In the genomic region with DNA sequence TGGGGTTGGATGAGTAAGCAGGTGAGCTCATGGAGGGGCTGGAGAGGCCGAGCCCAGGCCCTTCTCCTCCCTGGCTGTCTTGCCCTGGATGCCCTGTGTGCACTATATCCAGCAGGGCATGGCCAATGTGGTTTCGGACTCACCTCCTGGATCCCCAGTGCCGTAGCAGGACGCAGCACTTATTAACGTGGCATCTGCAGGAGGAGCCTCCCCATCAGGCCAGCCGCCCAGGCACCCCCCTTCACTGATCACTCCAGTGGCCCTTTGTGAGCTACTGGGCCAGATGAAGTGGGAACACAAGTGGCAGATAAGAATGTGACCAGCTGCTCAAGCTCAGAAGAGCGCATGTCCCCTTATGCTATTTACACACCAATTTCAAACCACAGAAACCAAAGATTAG, we compare ENCODE assay signal across 17 cellular contexts. TPM values are rescaled to one million over a fixed set of nuclear protein-coding genes. Genes with fewer than 3 reads are reported as not detected.
A peak's percentile ranks its signal among the peaks of the same experiment; 100 is the strongest.
DNase-seq lines count a peak whose midpoint lies in the region; ATAC-seq and TF ChIP-seq lines count a peak whose summit lies in the region.
"Had no signal": no experiment of that assay in that cellular context is flagged by ENCODE, and none has a peak within 500 bp of the region (broad histone marks: within the 10 kb centered on the region; RNA-seq: fewer than 3 reads in every experiment).

No MANE protein-coding gene starts in this region.

- peak; percentile 92 for ATAC-seq in Right ventricle myocardium superior (ENCODE audit: poor library complexity)
- peak; percentile 78 to 81 for ATAC-seq in left cardiac atrium
- no peak for ATAC-seq in SK-N-SH treated with all-trans-retinoic acid at 6 μM for 48 hours
- ATAC-seq: activated CD8-positive, alpha-beta T cell treated with anti-CD3 and anti-CD28 coated beads, Interleukin-2, amount 10 ng/mL, durations not matched to agents 7 days and 5 days had no signal

- H3K4me3 ChIP-seq in right atrium auricular region, result no peak overlapping the region
- H3K4me3 ChIP-seq: ovary, spleen had no signal

- peaks cover 0 to 21% of the 10 kb centered on the region in 2 donors for H3K9me3 ChIP-seq in right atrium auricular region
- H3K9me3 ChIP-seq: ovary had no signal

- peak; percentile 57 for DNase-seq in Right ventricle myocardium superior
- DNase-seq in right atrium auricular region (ENCODE audit: low spot score), result no peak
- DNase-seq in NCI-H524 (lab: John Stamatoyannopoulos, UW), result peak; percentile 99 to 100
- DNase-seq in left cardiac atrium, result no peak
- DNase-seq in iPS-NIHi11 (ENCODE audit: low spot score), result no peak
- no peak for DNase-seq in GDM1 (lab: John Stamatoyannopoulos, UW)
- DNase-seq in activated gamma-delta T cell (lab: John Stamatoyannopoulos, UW), result no peak
- DNase-seq: activated CD8-positive, alpha-beta T cell treated with anti-CD3 and anti-CD28 coated beads, Interleukin-2, amount 10 ng/mL, durations not matched to agents 7 days and 5 days; brain microvascular endothelial cell; COR-L47; effector CD8-positive, alpha-beta T cell; HFFc6; midbrain; ovary; spleen; T1000 had no signal

- H3K36me3 ChIP-seq in right atrium auricular region, result peaks cover 10% of the 10 kb centered on the region
- H3K36me3 ChIP-seq: brain microvascular endothelial cell, ovary had no signal

- TF ChIP-seq CTCF in right atrium auricular region (IDR thresholded peaks at IDR 0.05), result no peak

- H3K27ac ChIP-seq in right atrium auricular region, result no peak overlapping the region
- H3K27ac ChIP-seq: brain microvascular endothelial cell, ovary, spleen had no signal

- H3K27me3 ChIP-seq in right atrium auricular region, result no peaks in the 10 kb centered on the region
- H3K27me3 ChIP-seq: brain microvascular endothelial cell, ovary, spleen had no signal

- intact Hi-C loops in Right ventricle myocardium superior (cut with DNase I) (no loop called here), left cardiac atrium (cut with DNase I) (no loop called here)

- peaks cover 0 to 5% of the 10 kb centered on the region in 2 donors for H3K4me1 ChIP-seq in right atrium auricular region

TF ChIP-seq in SK-N-SH treated with all-trans-retinoic acid at 6 μM for 48 hours, 23 proteins besides CTCF, POLR2A, EP300 and RAD21:
- TF ChIP-seq CREB5 (CRISPR knock-in tag; IDR thresholded peaks at IDR 0.05; ENCODE audit: low read depth), result no peak
- no peak for TF ChIP-seq RARB (CRISPR knock-in tag; IDR thresholded peaks at IDR 0.05)
- no peak for TF ChIP-seq ZNF565 (CRISPR knock-in tag; conservative IDR thresholded peaks at IDR 0.05; ENCODE audit: low read depth)
- TF ChIP-seq TCF4 (CRISPR knock-in tag; IDR thresholded peaks at IDR 0.05; ENCODE audit: borderline replicate concordance), result no peak
TF ChIP-seq in SK-N-SH treated with all-trans-retinoic acid at 6 μM for 48 hours: peak in this region for 0.

RNA-seq across cellular contexts. Expression of gene DICER1, which starts 43.1 kb away (rescaled TPM):
- total RNA-seq in Right ventricle myocardium superior (26.1 TPM), right atrium auricular region (10 to 100 TPM; 15.9 to 23.0 TPM), left cardiac atrium (10 to 100 TPM; 25.0 to 29.4 TPM)

Comparison
In these comparisons a context has a peak if more than half of its experiments do, and no peak if none do; other contexts are left out.
1. DNase-seq: peak in Right ventricle myocardium superior (single experiment) and NCI-H524 (2 of 2); none in right atrium auricular region (single experiment), left cardiac atrium (single experiment), iPS-NIHi11 (single experiment), GDM1 (single experiment) and activated gamma-delta T cell (single experiment).